ENCODE assay signal across 20 cellular contexts in genomic region chr2:200079356-200079755, GRCh38.
DNase-seq lines count a peak whose midpoint lies in the region; ATAC-seq, FAIRE-seq and TF ChIP-seq lines count a peak whose summit lies in the region.
"Had no signal": no experiment of that assay in that cellular context is flagged by ENCODE, and none has a peak within 500 bp of the region (broad histone marks: within the 10 kb centered on the region; RNA-seq: fewer than 3 reads in every experiment).

No MANE protein-coding gene starts in this region.

- H3K27ac ChIP-seq in SJCRH30, result peak overlapping the region; percentile 60
- no peak overlapping the region for H3K27ac ChIP-seq in K562 (ENCODE audit: extremely low read depth, low read depth, low read length)
- H3K27ac ChIP-seq: BLaER1 treated with 17β-estradiol and CSF1 and Interleukin-3, amounts not matched to agents 10 nM and 100 nM; C4-2B had no signal

- in situ Hi-C loops in K562 (cut with MboI), result loop anchor here (5.0 kb wide), 1 partner anchor 42 kb away; no protein-coding TSS in a partner anchor

- WGBS in K562 (ENCODE audit: insufficient coverage, low coverage, missing lambda C conversion rate), result 16% methylated on average over 2 of the region's 2 CpGs

- POLR2A ChIA-PET in K562 (lab: Yijun Ruan, JAX), result interaction anchor here (0.7 kb wide), 1 partner anchor 106 kb away, joined by 3 read pairs; no protein-coding TSS in a partner anchor

- H3K4me3 ChIP-seq in SJCRH30, result no peak overlapping the region
- no peak overlapping the region for H3K4me3 ChIP-seq in K562
- H3K4me3 ChIP-seq: A549; BLaER1 treated with 17β-estradiol and CSF1 and Interleukin-3, amounts not matched to agents 10 nM and 100 nM had no signal

- DNase-seq in SJCRH30 (no peak), K562 (ENCODE audit: extremely low read depth in 1 of 4, low spot score in 3 of 4) (no peak), A172 (ENCODE audit: low spot score) (no peak), HK-2 (ENCODE audit: unreplicated experiment) (no peak), left ventricle myocardium superior (no peak)
- DNase-seq: 8988T; AML-193; Caco-2; Calu3; CD4-positive, alpha-beta T cell; CD8-positive, alpha-beta T cell; DMS79 treated with DMSO at 0.1 percent for 48 hours; GF-D8 had no signal

- intact Hi-C loops in K562 (cut with micrococcal nuclease), result no loop called here
- intact Hi-C loops in left ventricle myocardium superior (cut with micrococcal nuclease), result no loop called here

- CTCF ChIA-PET in K562 (lab: Yijun Ruan, JAX; ENCODE audit: low intra/inter-chr PET ratio), result no interaction called here

- TF ChIP-seq EP300 in K562 (IDR thresholded peaks at IDR 0.05; ENCODE audit: low read length), result no peak

- 0 out of 2 replicates have a peak, but pooled peaks cover 5% of the 10 kb centered on the region for H3K9me3 ChIP-seq in SJCRH30 (replicated peaks)
- H3K9me3 ChIP-seq in K562 (replicated peaks; ENCODE audit: control insufficient read depth, insufficient read depth, low read depth, low read length), result no peaks in the 10 kb centered on the region
- H3K9me3 ChIP-seq: A549, Caco-2 had no signal

- TF ChIP-seq POLR2A in K562 (conservative IDR thresholded peaks at IDR 0.05), result no peak

- ATAC-seq in K562, result no peak
- ATAC-seq in left ventricle myocardium superior, result no peak
- ATAC-seq: A549; CD8-positive, alpha-beta T cell had no signal

- no TSS peak for BruUV-seq in K562 (replicated peaks; lab: Mats Ljungman, UMichigan)

- H4K20me1 ChIP-seq in K562 (replicated peaks; ENCODE audit: control insufficient read depth, insufficient read depth, low read length), result no peaks in the 10 kb centered on the region
- H4K20me1 ChIP-seq: BLaER1 treated with 17β-estradiol and CSF1 and Interleukin-3, amounts not matched to agents 10 nM and 100 nM had no signal

- no peaks in the 10 kb centered on the region for H3K79me2 ChIP-seq in K562 (ENCODE audit: control insufficient read depth, insufficient read depth, low read length)

- no peak overlapping the region for H2AFZ ChIP-seq in K562 (ENCODE audit: low read depth, low read length)

- H3K4me2 ChIP-seq in K562 (ENCODE audit: insufficient read depth, low read length), result no peak overlapping the region
- H3K4me2 ChIP-seq: A549 had no signal

- H3K36me3 ChIP-seq in SJCRH30 (no peaks in the 10 kb centered on the region), K562 (ENCODE audit: control insufficient read depth, insufficient read depth, low read length) (no peaks in the 10 kb centered on the region)
- H3K36me3 ChIP-seq: BLaER1 treated with 17β-estradiol and CSF1 and Interleukin-3, amounts not matched to agents 10 nM and 100 nM had no signal

- H3K27me3 ChIP-seq in SJCRH30 (no peaks in the 10 kb centered on the region), K562 (ENCODE audit: control insufficient read depth in 2 of 2, insufficient read depth in 2 of 2, low read length in 2 of 2) (no peaks in the 10 kb centered on the region)
- H3K27me3 ChIP-seq: BLaER1 treated with 17β-estradiol and CSF1 and Interleukin-3, amounts not matched to agents 10 nM and 100 nM had no signal

- FAIRE-seq in K562 (lab: Jason Lieb, UNC), result no peak
- FAIRE-seq: A549, D721Med, G401.6, GM12891, GM19239 had no signal

- H3K4me1 ChIP-seq in SJCRH30, result peaks cover 64% of the 10 kb centered on the region
- no peaks in the 10 kb centered on the region for H3K4me1 ChIP-seq in K562 (replicated peaks in 1 of 2; ENCODE audit: control insufficient read depth in 2 of 2, insufficient read depth in 2 of 2, low read length in 2 of 2)

- no peak for TF ChIP-seq CTCF in K562 (IDR thresholded peaks at IDR 0.05 in 2 of 3, conservative IDR thresholded peaks at IDR 0.05 in 1 of 3; ENCODE audit: insufficient read depth in 2 of 3, low read depth in 1 of 3, low read length in 3 of 3)

- H3K9ac ChIP-seq in K562 (ENCODE audit: insufficient read depth in 1 of 2, low read depth in 2 of 2, low read length in 2 of 2), result no peak overlapping the region
- H3K9ac ChIP-seq: BLaER1 treated with 17β-estradiol and CSF1 and Interleukin-3, amounts not matched to agents 10 nM and 100 nM had no signal

- no peak for TF ChIP-seq RAD21 in K562 (CRISPR knock-in tag; conservative IDR thresholded peaks at IDR 0.05 in 1 of 2, IDR thresholded peaks at IDR 0.05 in 1 of 2)

- H3K9me1 ChIP-seq in K562 (ENCODE audit: control insufficient read depth, insufficient read depth, low read length), result no peaks in the 10 kb centered on the region

TF ChIP-seq in K562, 482 proteins besides CTCF, POLR2A, EP300 and RAD21:
- TF ChIP-seq MCM7 (IDR thresholded peaks at IDR 0.05), result no peak
- no peak for TF ChIP-seq CGGBP1 (CRISPR knock-in tag; IDR thresholded peaks at IDR 0.05)
- peak; percentile 79 for TF ChIP-seq RBM25 (IDR thresholded peaks at IDR 0.05; ENCODE audit: low read depth, low read length, severe bottlenecking)
TF ChIP-seq in K562: peak in this region for 1.
